ENCODE assay signal across 20 cellular contexts in genomic region chrX:23931149-23931604, GRCh38. TPM values are rescaled to one million over a fixed set of nuclear protein-coding genes. Genes with fewer than 3 reads are reported as not detected.
A peak's percentile ranks its signal among the peaks of the same experiment; 100 is the strongest.
DNase-seq lines count a peak whose midpoint lies in the region; ATAC-seq, FAIRE-seq and TF ChIP-seq lines count a peak whose summit lies in the region.
"Had no signal": no experiment of that assay in that cellular context is flagged by ENCODE, and none has a peak within 500 bp of the region (broad histone marks: within the 10 kb centered on the region; RNA-seq: fewer than 3 reads in every experiment).

No MANE protein-coding gene starts in this region.

- H3K9me3 ChIP-seq in A549, result no peaks in the 10 kb centered on the region
- no peaks in the 10 kb centered on the region for H3K9me3 ChIP-seq in PC-3 (ENCODE audit: low read length)
- no peaks in the 10 kb centered on the region for H3K9me3 ChIP-seq in MG63
- H3K9me3 ChIP-seq: upper lobe of left lung had no signal

- no peaks in the 10 kb centered on the region for H3F3A ChIP-seq in PC-3 (ENCODE audit: low read length, unreplicated experiment)

- no peak for FAIRE-seq in A549 (lab: Jason Lieb, UNC)
- FAIRE-seq: frontal cortex had no signal

- H3K79me2 ChIP-seq in PC-3 (ENCODE audit: low read length), result no peaks in the 10 kb centered on the region

- H3K36me3 ChIP-seq in PC-3 (ENCODE audit: low read depth, low read length) (no peaks in the 10 kb centered on the region), MG63 (no peaks in the 10 kb centered on the region)
- H3K36me3 ChIP-seq: brain microvascular endothelial cell, upper lobe of left lung had no signal

- CTCF ChIA-PET in A549 (lab: Yijun Ruan, JAX), result no interaction called here
- CTCF ChIA-PET in PC-3 (lab: Charles Lee), result no interaction called here

- H3K27me3 Mint-ChIP-seq in central memory CD8-positive, alpha-beta T cell, result no peaks in the 10 kb centered on the region
- H3K27me3 Mint-ChIP-seq in stimulated activated memory B cell treated with anti-CD40 and anti-IgM and Interleukin-4, amounts not matched to agents 10 μg/mL and 1 μg/mL and 100 μg/mL, for 72 hours, result no peaks in the 10 kb centered on the region
- H3K27me3 Mint-ChIP-seq: activated B cell treated with CpG ODN at 0.5 μM for 24 hours had no signal

- intact Hi-C loops in PC-3 (cut with micrococcal nuclease), result loop anchor here (10.0 kb wide), 1 partner anchor 94 kb away; the partner anchor contains the start of gene KLHL15

- TF ChIP-seq EP300 in A549 (IDR thresholded peaks at IDR 0.05), result no peak

- H2AFZ ChIP-seq in PC-3 (ENCODE audit: low read length), result no peak overlapping the region

- H3K9me2 ChIP-seq in PC-3 (replicated peaks; ENCODE audit: low read length), result no peaks in the 10 kb centered on the region

- peaks cover 2% of the 10 kb centered on the region for H3K36me3 Mint-ChIP-seq in central memory CD8-positive, alpha-beta T cell (ENCODE audit: insufficient read depth)
- H3K36me3 Mint-ChIP-seq in stimulated activated memory B cell treated with anti-CD40 and anti-IgM and Interleukin-4, amounts not matched to agents 10 μg/mL and 1 μg/mL and 100 μg/mL, for 72 hours, result no peaks in the 10 kb centered on the region

- H4K20me1 ChIP-seq in PC-3 (ENCODE audit: low read length), result no peaks in the 10 kb centered on the region

- TF ChIP-seq CTCF in A549 (IDR thresholded peaks at IDR 0.05) (no peak), PC-3 (conservative IDR thresholded peaks at IDR 0.05; ENCODE audit: low read depth, low read length) (no peak)

- DNase-seq in A549 (ENCODE audit: low read depth in 1 of 2, low spot score in 1 of 2) (peak in 1 of 2 experiments; percentile 11), PC-3 (peak; percentile 16), epidermal melanocyte (ENCODE audit: insufficient read length, low spot score) (no peak), MG63 (no peak)
- DNase-seq in central memory CD8-positive, alpha-beta T cell (ENCODE audit: low spot score in 2 of 2), result no peak
- DNase-seq: activated B cell treated with CpG ODN at 0.5 μM for 24 hours; brain microvascular endothelial cell; endodermal cell; IMR-90; mesendoderm; NCI-H1930; NCI-H69; Right ventricle myocardium superior; stimulated activated CD4-positive, alpha-beta T cell treated with anti-CD3 and anti-CD28 coated beads, Interleukin-15, amount 100 ng/mL, for 24 hours; upper lobe of left lung had no signal

- POLR2A ChIA-PET in A549 (lab: Yijun Ruan, JAX) (interaction anchor here (0.6 kb wide), 1 partner anchor 1785 kb away, joined by 4 read pairs; no protein-coding TSS in a partner anchor), PC-3 (lab: Charles Lee; ENCODE audit: unreplicated experiment) (no interaction called here)

- ATAC-seq in A549 (no peak), GM18868 (IDR thresholded peaks at IDR 0.05; ENCODE audit: unreplicated experiment) (peak; percentile 70), PC-3 (peak; percentile 43), GM21737 (IDR thresholded peaks at IDR 0.05; ENCODE audit: unreplicated experiment) (no peak)
- peak; percentile 68 for ATAC-seq in central memory CD8-positive, alpha-beta T cell (replicated peaks; ENCODE audit: extremely low read depth, poor library complexity, severe bottlenecking)
- no peak for ATAC-seq in stimulated activated memory B cell treated with anti-CD40 and anti-IgM and Interleukin-4, amounts not matched to agents 10 μg/mL and 1 μg/mL and 100 μg/mL, for 72 hours

- no peak overlapping the region for H3K4me3 Mint-ChIP-seq in central memory CD8-positive, alpha-beta T cell
- no peak overlapping the region for H3K4me3 Mint-ChIP-seq in stimulated activated memory B cell treated with anti-CD40 and anti-IgM and Interleukin-4, amounts not matched to agents 10 μg/mL and 1 μg/mL and 100 μg/mL, for 72 hours
- H3K4me3 Mint-ChIP-seq: activated B cell treated with CpG ODN at 0.5 μM for 24 hours, endodermal cell had no signal

- peaks cover 6% of the 10 kb centered on the region for H3K4me1 Mint-ChIP-seq in central memory CD8-positive, alpha-beta T cell
- H3K4me1 Mint-ChIP-seq in stimulated activated memory B cell treated with anti-CD40 and anti-IgM and Interleukin-4, amounts not matched to agents 10 μg/mL and 1 μg/mL and 100 μg/mL, for 72 hours, result peaks cover 4% of the 10 kb centered on the region
- H3K4me1 Mint-ChIP-seq: endodermal cell had no signal

- H3K27ac ChIP-seq in A549, result no peak overlapping the region
- H3K27ac ChIP-seq in PC-3 (ENCODE audit: low read length), result no peak overlapping the region
- H3K27ac ChIP-seq: brain microvascular endothelial cell, upper lobe of left lung had no signal

- no peak overlapping the region for H3K9ac ChIP-seq in PC-3 (ENCODE audit: low read length)

- H3K9me3 Mint-ChIP-seq in central memory CD8-positive, alpha-beta T cell, result no peaks in the 10 kb centered on the region
- H3K9me3 Mint-ChIP-seq in stimulated activated memory B cell treated with anti-CD40 and anti-IgM and Interleukin-4, amounts not matched to agents 10 μg/mL and 1 μg/mL and 100 μg/mL, for 72 hours, result no peaks in the 10 kb centered on the region
- H3K9me3 Mint-ChIP-seq: activated B cell treated with CpG ODN at 0.5 μM for 24 hours, endodermal cell had no signal

- TF ChIP-seq RAD21 in A549 (conservative IDR thresholded peaks at IDR 0.05 in 1 of 2, IDR thresholded peaks at IDR 0.05 in 1 of 2), result no peak

- no peak for TF ChIP-seq POLR2A in A549 (IDR thresholded peaks at IDR 0.05; ENCODE audit: low read length)

- BruUV-seq in PC-3 (replicated peaks; lab: Mats Ljungman, UMichigan), result no TSS peak

- peak overlapping the region; percentile 41 for H3K27ac Mint-ChIP-seq in central memory CD8-positive, alpha-beta T cell (ENCODE audit: low read depth)
- no peak overlapping the region for H3K27ac Mint-ChIP-seq in stimulated activated memory B cell treated with anti-CD40 and anti-IgM and Interleukin-4, amounts not matched to agents 10 μg/mL and 1 μg/mL and 100 μg/mL, for 72 hours
- H3K27ac Mint-ChIP-seq: activated B cell treated with CpG ODN at 0.5 μM for 24 hours, endodermal cell had no signal

- H3K27me3 ChIP-seq in PC-3 (ENCODE audit: low read length) (no peaks in the 10 kb centered on the region), MG63 (no peaks in the 10 kb centered on the region)
- H3K27me3 ChIP-seq: brain microvascular endothelial cell, upper lobe of left lung had no signal

- H3K4me2 ChIP-seq in A549 (peak overlapping the region; percentile 38), PC-3 (ENCODE audit: low read length) (no peak overlapping the region)

- H3K4me3 ChIP-seq in A549, result no peak overlapping the region
- no peak overlapping the region for H3K4me3 ChIP-seq in PC-3 (ENCODE audit: low read length)
- H3K4me3 ChIP-seq in MG63, result no peak overlapping the region
- H3K4me3 ChIP-seq: upper lobe of left lung had no signal

- peaks cover 11% of the 10 kb centered on the region for H3K4me1 ChIP-seq in A549
- peaks cover 8% of the 10 kb centered on the region for H3K4me1 ChIP-seq in PC-3 (ENCODE audit: insufficient read depth, low read length)
- H3K4me1 ChIP-seq: upper lobe of left lung had no signal

- WGBS in A549 (ENCODE audit: missing lambda C conversion rate), result 3% methylated on average over 2 of the region's 2 CpGs

TF ChIP-seq in A549, 52 proteins besides CTCF, POLR2A, EP300 and RAD21 (continues in another document):
- TF ChIP-seq BCL3 (IDR thresholded peaks at IDR 0.05) (no peak), NPAS2 (CRISPR knock-in tag; IDR thresholded peaks at IDR 0.05; ENCODE audit: borderline replicate concordance) (no peak), HOXB5 (CRISPR knock-in tag; IDR thresholded peaks at IDR 0.05) (no peak), ELK1 (IDR thresholded peaks at IDR 0.05; ENCODE audit: low read depth, low read length) (no peak), TP53 (CRISPR knock-in tag; IDR thresholded peaks at IDR 0.05) (no peak), RNF2 (IDR thresholded peaks at IDR 0.05; ENCODE audit: borderline replicate concordance, low read depth) (no peak), GATA3 (IDR thresholded peaks at IDR 0.05; ENCODE audit: borderline replicate concordance) (no peak)
- TF ChIP-seq, protein P1, sequence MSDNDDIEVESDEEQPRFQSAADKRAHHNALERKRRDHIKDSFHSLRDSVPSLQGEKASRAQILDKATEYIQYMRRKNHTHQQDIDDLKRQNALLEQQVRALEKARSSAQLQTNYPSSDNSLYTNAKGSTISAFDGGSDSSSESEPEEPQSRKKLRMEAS (IDR thresholded peaks at IDR 0.05), result no peak

RNA-seq across cellular contexts. Expression of gene CXorf58, which starts 23.4 kb away (rescaled TPM):
- polyA plus RNA-seq in A549 (2011; rRNA removed) (0.37 and 0.47 TPM in 2 replicates), A549 (2017; fragmentation: RNase III; extraction: RNeasy Plus Mini Kit Qiagen cat#74134 plus additional on column Dnase treatment) (0.07 to 0.16 TPM (median 0.15 TPM) in 3 replicates)
- 0.04 and 0.09 TPM in 2 replicates for polyA plus RNA-seq in A549 (2012; cell fraction: cytosol; rRNA removed)
- 0.02 and 0.10 TPM in 2 replicates for polyA plus RNA-seq in A549 (2012; cell fraction: nucleus; rRNA removed)
- polyA minus RNA-seq in A549 (2011; rRNA and poly(A)+ RNA removed), result not detected in 2 replicates
- total RNA-seq in PC-3 (2014; rRNA removed), result not detected in 2 replicates
- 0.92 TPM in 1 of 2 replicates, not detected in the other for total RNA-seq in MG63 (2014; rRNA removed; shearing (Covaris generic); ENCODE audit: low replicate concordance)
- total RNA-seq: activated B cell treated with CpG ODN at 0.5 μM for 24 hours, Daoy, endodermal cell, IMR-90 had no signal
- polyA plus RNA-seq: IMR-90 had no signal

RNA-seq across cellular contexts. Expression of gene APOO, which starts 23.4 kb away (rescaled TPM):
- 48.5 and 59.4 TPM in 2 replicates for polyA plus RNA-seq in A549 (2011; rRNA removed)
- 30.5 and 33.8 TPM in 2 replicates for polyA plus RNA-seq in A549 (2012; cell fraction: cytosol; rRNA removed)
- polyA plus RNA-seq in A549 (2012; cell fraction: nucleus; rRNA removed), result 10.6 and 10.7 TPM in 2 replicates
- 33.3 to 35.1 TPM (median 33.5 TPM) in 3 replicates for polyA plus RNA-seq in A549 (2017; fragmentation: RNase III; extraction: RNeasy Plus Mini Kit Qiagen cat#74134 plus additional on column Dnase treatment)
- polyA minus RNA-seq in A549 (2011; rRNA and poly(A)+ RNA removed), result 9.4 and 9.8 TPM in 2 replicates
- total RNA-seq in PC-3 (2014; rRNA removed), result 30.4 and 34.0 TPM in 2 replicates
- total RNA-seq in MG63 (2014; rRNA removed; shearing (Covaris generic); ENCODE audit: low replicate concordance), result 20.2 and 23.5 TPM in 2 replicates

Comparison
In these comparisons a context has a peak if more than half of its experiments do, and no peak if none do; other contexts are left out.
1. ATAC-seq: peak in GM18868 (single experiment), PC-3 (single experiment) and central memory CD8-positive, alpha-beta T cell (single experiment); none in A549 (0 of 2), GM21737 (single experiment) and stimulated activated memory B cell treated with anti-CD40 and anti-IgM and Interleukin-4, amounts not matched to agents 10 μg/mL and 1 μg/mL and 100 μg/mL, for 72 hours (single experiment).